22 cellular contexts compared by ENCODE assay signal in the genomic region with DNA sequence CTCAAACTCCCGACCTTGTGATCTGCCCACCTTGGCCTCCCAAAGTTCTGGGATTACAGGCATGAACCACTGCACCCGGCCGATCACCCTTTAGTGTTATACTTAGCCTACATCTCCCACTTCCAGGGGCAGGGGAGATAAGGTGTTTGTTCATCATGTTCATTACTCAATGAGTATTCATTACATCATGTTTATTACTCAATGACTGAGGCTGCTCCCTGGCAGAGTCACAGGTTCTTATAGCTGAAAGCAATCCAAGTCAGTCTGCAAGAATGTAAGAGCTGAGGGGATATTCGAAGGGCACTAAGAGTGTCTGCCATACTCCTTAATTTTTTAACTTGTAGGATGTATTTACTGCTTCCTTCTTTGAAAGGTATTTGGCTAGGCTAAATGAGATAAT.
DNase-seq lines count a peak whose midpoint lies in the region; ATAC-seq, FAIRE-seq and TF ChIP-seq lines count a peak whose summit lies in the region.
"Had no signal": no experiment of that assay in that cellular context is flagged by ENCODE, and none has a peak within 500 bp of the region (broad histone marks: within the 10 kb centered on the region; RNA-seq: fewer than 3 reads in every experiment).

No MANE protein-coding gene starts in this region.

- TF ChIP-seq CTCF in HFFc6 (IDR thresholded peaks at IDR 0.05) (no peak), RWPE2 (IDR thresholded peaks at IDR 0.05; ENCODE audit: poor library complexity, severe bottlenecking) (no peak)

- no peak overlapping the region for H3K27ac Mint-ChIP-seq in HFFc6
- no peak overlapping the region for H3K27ac Mint-ChIP-seq in immature natural killer cell
- H3K27ac Mint-ChIP-seq: activated T-helper 2 cell treated with anti-CD3 and anti-CD28 coated beads, Interferon-gamma antibody, Interleukin-2, Interleukin-4, amounts not matched to agents 10 μg/mL and 5 μg/mL and 100 μg/mL, durations not matched to agents 14 hours and 24 hours and 36 hours; CD4-positive, alpha-beta T cell; progenitor cell of endocrine pancreas; T-helper 1 cell treated with Interleukin-12 subunit alpha and Interleukin-12 subunit beta and Interleukin-4 antibody, amounts not matched to agents 30 μg/mL and 1 μg/mL, for 36 hours had no signal

- peaks cover 17% of the 10 kb centered on the region for H3K4me1 Mint-ChIP-seq in HFFc6 (ENCODE audit: low read depth)
- H3K4me1 Mint-ChIP-seq in immature natural killer cell = peaks cover 0 to 4% of the 10 kb centered on the region in 2 donors

- H3K36me3 Mint-ChIP-seq in HFFc6 (ENCODE audit: low read depth) (no peaks in the 10 kb centered on the region), immature natural killer cell (no peaks in the 10 kb centered on the region)

- no peaks in the 10 kb centered on the region for H3K36me3 ChIP-seq in RWPE2 (ENCODE audit: low read depth)
- H3K36me3 ChIP-seq: left ventricle myocardium inferior, upper lobe of right lung had no signal

- H3K9me3 ChIP-seq in RWPE2 (ENCODE audit: severe bottlenecking) = no peaks in the 10 kb centered on the region
- H3K9me3 ChIP-seq: left ventricle myocardium inferior, upper lobe of right lung had no signal

- no peaks in the 10 kb centered on the region for H3K9me3 Mint-ChIP-seq in HFFc6
- peaks cover 0 to 7% (median 0%) of the 10 kb centered on the region in 6 donors for H3K9me3 Mint-ChIP-seq in immature natural killer cell
- H3K9me3 Mint-ChIP-seq: activated T-helper 2 cell treated with anti-CD3 and anti-CD28 coated beads, Interferon-gamma antibody, Interleukin-2, Interleukin-4, amounts not matched to agents 10 μg/mL and 5 μg/mL and 100 μg/mL, durations not matched to agents 14 hours and 24 hours and 36 hours; T-helper 1 cell treated with Interleukin-12 subunit alpha and Interleukin-12 subunit beta and Interleukin-4 antibody, amounts not matched to agents 30 μg/mL and 1 μg/mL, for 36 hours had no signal

- no peak for FAIRE-seq in urothelium cell line (lab: Jason Lieb, UNC)
- FAIRE-seq: GM12878 had no signal

- peaks cover 3% of the 10 kb centered on the region for H3K4me1 ChIP-seq in RWPE2 (ENCODE audit: insufficient read depth, poor library complexity, severe bottlenecking)
- H3K4me1 ChIP-seq: left ventricle myocardium inferior, upper lobe of right lung had no signal

- no peak overlapping the region for H3K4me3 Mint-ChIP-seq in HFFc6
- no peak overlapping the region for H3K4me3 Mint-ChIP-seq in immature natural killer cell
- H3K4me3 Mint-ChIP-seq: CD4-positive, alpha-beta T cell; naive B cell; T-helper 1 cell treated with Interleukin-12 subunit alpha and Interleukin-12 subunit beta and Interleukin-4 antibody, amounts not matched to agents 30 μg/mL and 1 μg/mL, for 36 hours had no signal

- H3K27ac ChIP-seq in RWPE2 (ENCODE audit: poor library complexity, severe bottlenecking) = no peak overlapping the region
- H3K27ac ChIP-seq: left ventricle myocardium inferior, upper lobe of right lung had no signal

- peak; percentile 88 for ATAC-seq in RWPE2 (ENCODE audit: low read depth)
- ATAC-seq: GM12878, upper lobe of right lung had no signal

- H3K27me3 Mint-ChIP-seq in HFFc6 (ENCODE audit: insufficient read depth) (peaks cover 2% of the 10 kb centered on the region), immature natural killer cell (ENCODE audit: low read depth in 3 of 3) (peaks cover 0 to 2% (median 0%) of the 10 kb centered on the region in 3 donors)
- H3K27me3 Mint-ChIP-seq: CD4-positive, alpha-beta T cell; naive B cell had no signal

- peak; percentile 45 for DNase-seq in HFFc6
- DNase-seq in RWPE2 (ENCODE audit: low spot score) = no peak
- peak; percentile 56 for DNase-seq in fibroblast of peridontal ligament (ENCODE audit: extremely low read depth)
- peak; percentile 82 for DNase-seq in renal cortical epithelial cell (ENCODE audit: low read depth)
- DNase-seq in DMS114 treated with DMSO at 0.1 percent for 48 hours (lab: John Stamatoyannopoulos, UW; ENCODE audit: unreplicated experiment) = no peak
- no peak for DNase-seq in retina
- no peak for DNase-seq in immature natural killer cell
- DNase-seq in urothelium cell line (ENCODE audit: low spot score) = no peak
- DNase-seq: amygdala; CD4-positive, alpha-beta T cell; erythroblast; left ventricle myocardium inferior; naive B cell; NCI-H1417; NCI-H2171 treated with DMSO at 0.1 percent for 48 hours; SHP77; stimulated activated naive CD4-positive, alpha-beta T cell treated with Interleukin-2 at 50 U/mL for 16 hours; upper lobe of right lung had no signal

- H3K4me3 ChIP-seq in RWPE2 (ENCODE audit: severe bottlenecking) = no peak overlapping the region
- H3K4me3 ChIP-seq: GM12878, left ventricle myocardium inferior, upper lobe of right lung had no signal

- H3K27me3 ChIP-seq in RWPE2 (ENCODE audit: insufficient read depth, poor library complexity, severe bottlenecking) = no peaks in the 10 kb centered on the region
- H3K27me3 ChIP-seq: upper lobe of right lung had no signal

Comparison
In these comparisons a context has a peak if more than half of its experiments do, and no peak if none do; other contexts are left out.
1. DNase-seq: peak in HFFc6 (single experiment), fibroblast of peridontal ligament (single experiment) and renal cortical epithelial cell (single experiment); none in RWPE2 (single experiment), DMS114 treated with DMSO at 0.1 percent for 48 hours (single experiment), retina (single experiment), immature natural killer cell (0 of 3) and urothelium cell line (single experiment).